In the genomic region with DNA sequence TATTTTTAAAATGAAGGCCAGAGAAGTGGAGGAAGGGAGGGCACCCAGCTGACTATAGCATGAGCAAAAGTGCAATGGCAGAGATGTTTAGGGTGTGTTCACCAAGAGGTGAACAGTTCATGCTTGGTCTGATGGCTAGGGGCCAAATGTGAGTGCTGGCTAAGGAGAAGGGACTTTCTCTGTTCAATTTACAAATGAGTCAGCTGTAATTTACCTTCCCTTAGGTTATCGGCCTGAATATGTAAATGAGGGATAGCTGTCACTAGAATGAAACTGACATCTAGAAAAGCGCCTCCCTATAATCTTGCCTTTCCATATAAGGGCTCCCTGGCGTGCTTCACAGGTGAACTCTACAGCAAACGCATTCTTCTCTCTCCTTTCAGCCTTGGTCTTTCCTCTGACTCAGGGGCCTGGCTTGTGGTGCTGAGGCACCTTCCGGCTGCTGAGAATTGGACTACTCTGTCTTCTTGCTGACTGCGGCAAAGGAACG, we compare ENCODE assay signal across 8 cellular contexts.
A peak's percentile ranks its signal among the peaks of the same experiment; 100 is the strongest.
DNase-seq lines count a peak whose midpoint lies in the region; ATAC-seq lines count a peak whose summit lies in the region.

No MANE protein-coding gene starts in this region.

- ATAC-seq in GM21526 (IDR thresholded peaks at IDR 0.05; ENCODE audit: low FRiP score, unreplicated experiment) = peak; percentile 84

- DNase-seq in Daoy (ENCODE audit: low read depth) (peak; percentile 79), HK-2 (ENCODE audit: unreplicated experiment) (peak; percentile 43), NCI-H1694 treated with DMSO at 0.1 percent for 48 hours (lab: John Stamatoyannopoulos, UW) (no peak), GDM1 (lab: John Stamatoyannopoulos, UW) (no peak), dermis blood vessel endothelial cell (no peak)
- DNase-seq in activated T-cell treated with anti-CD3 and anti-CD28 coated beads, Interleukin-2, amount 50 U/mL, for 48 hours = peak; percentile 75 to 79
- peak; percentile 50 for DNase-seq in stimulated activated CD4-positive, alpha-beta T cell treated with anti-CD3 and anti-CD28 coated beads, Interleukin-12 subunit alpha, Interleukin-12 subunit beta, amount 100 ng/mL, for 4 hours

Comparison
In these comparisons a context has a peak if more than half of its experiments do, and no peak if none do; other contexts are left out.
1. DNase-seq: peak in Daoy (single experiment), HK-2 (single experiment), activated T-cell treated with anti-CD3 and anti-CD28 coated beads, Interleukin-2, amount 50 U/mL, for 48 hours (2 of 2) and stimulated activated CD4-positive, alpha-beta T cell treated with anti-CD3 and anti-CD28 coated beads, Interleukin-12 subunit alpha, Interleukin-12 subunit beta, amount 100 ng/mL, for 4 hours (single experiment); none in NCI-H1694 treated with DMSO at 0.1 percent for 48 hours (single experiment), GDM1 (single experiment) and dermis blood vessel endothelial cell (single experiment).